In the genomic region with DNA sequence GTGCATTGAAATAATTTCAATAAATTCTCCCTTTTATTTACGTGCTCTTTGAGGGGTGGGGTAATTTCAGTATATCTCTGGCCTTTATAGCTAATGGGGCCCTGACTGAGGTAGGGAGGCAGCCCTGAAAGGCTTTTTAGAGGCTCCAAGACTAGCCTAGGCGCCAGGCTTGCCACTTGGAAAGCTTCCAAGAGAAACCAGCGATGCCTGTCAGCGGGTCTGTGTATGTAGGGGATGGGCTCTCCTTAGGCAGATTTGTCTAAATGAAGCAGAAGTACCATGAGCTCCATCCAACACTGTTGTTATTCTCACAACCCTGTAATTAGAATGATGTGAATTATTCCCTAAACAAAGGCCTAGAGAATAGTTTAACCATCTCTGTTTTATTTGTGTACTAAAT, we compare ENCODE assay signal across 16 cellular contexts.
DNase-seq lines count a peak whose midpoint lies in the region; ATAC-seq and TF ChIP-seq lines count a peak whose summit lies in the region.
"Had no signal": no experiment of that assay in that cellular context is flagged by ENCODE, and none has a peak within 500 bp of the region (broad histone marks: within the 10 kb centered on the region; RNA-seq: fewer than 3 reads in every experiment).

No MANE protein-coding gene starts in this region.

- H3K27me3 ChIP-seq in CD8-positive, alpha-beta memory T cell (ENCODE audit: insufficient read depth, low read length, poor library complexity, severe bottlenecking) = no peaks in the 10 kb centered on the region
- peaks cover 15% of the 10 kb centered on the region for H3K27me3 ChIP-seq in foreskin keratinocyte
- H3K27me3 ChIP-seq: Peyer's patch, right lobe of liver had no signal

- CTCF ChIA-PET in CD8-positive, alpha-beta memory T cell (lab: Charles Lee) = interaction anchor here (0.8 to 2.6 kb wide), 2 partner anchors 20 to 136 kb away, joined by 3 to 10 read pairs; no protein-coding TSS in a partner anchor

- H3K9me3 Mint-ChIP-seq in CD8-positive, alpha-beta memory T cell = no peaks in the 10 kb centered on the region
- H3K9me3 Mint-ChIP-seq in activated naive CD8-positive, alpha-beta T cell treated with anti-CD3 and anti-CD28 coated beads, Interleukin-2, amount 50 U/mL, for 24 hours = peaks cover 9% of the 10 kb centered on the region

- peaks cover 0 to 3% (median 2%) of the 10 kb centered on the region in 3 donors for H3K36me3 Mint-ChIP-seq in CD8-positive, alpha-beta memory T cell
- no peaks in the 10 kb centered on the region for H3K36me3 Mint-ChIP-seq in activated naive CD8-positive, alpha-beta T cell treated with anti-CD3 and anti-CD28 coated beads, Interleukin-2, amount 50 U/mL, for 24 hours (ENCODE audit: low read depth)

- no peak overlapping the region for H3K27ac ChIP-seq in CD8-positive, alpha-beta memory T cell (ENCODE audit: low read depth, low read length)
- no peak overlapping the region for H3K27ac ChIP-seq in foreskin keratinocyte
- H3K27ac ChIP-seq: Peyer's patch, right lobe of liver had no signal

- POLR2A ChIA-PET in CD8-positive, alpha-beta memory T cell (lab: Charles Lee) = no interaction called here

- no peak for ATAC-seq in activated naive CD8-positive, alpha-beta T cell treated with anti-CD3 and anti-CD28 coated beads, Interleukin-2, amount 50 U/mL, for 24 hours
- ATAC-seq in HG02973 (IDR thresholded peaks at IDR 0.05; ENCODE audit: unreplicated experiment) = no peak
- no peak for ATAC-seq in HG03095 (IDR thresholded peaks at IDR 0.05; ENCODE audit: unreplicated experiment)
- no peak for ATAC-seq in foreskin keratinocyte
- ATAC-seq: right lobe of liver had no signal

- H3K9me3 ChIP-seq in CD8-positive, alpha-beta memory T cell (ENCODE audit: low read length) = no peaks in the 10 kb centered on the region
- H3K9me3 ChIP-seq: Peyer's patch, right lobe of liver had no signal

- H3K36me3 ChIP-seq in CD8-positive, alpha-beta memory T cell (ENCODE audit: insufficient read depth, low read length) = no peaks in the 10 kb centered on the region
- H3K36me3 ChIP-seq: Peyer's patch, right lobe of liver had no signal

- peak overlapping the region; percentile 55 to 98 (median 94) for H3K27ac Mint-ChIP-seq in CD8-positive, alpha-beta memory T cell
- peak overlapping the region; percentile 57 for H3K27ac Mint-ChIP-seq in activated naive CD8-positive, alpha-beta T cell treated with anti-CD3 and anti-CD28 coated beads, Interleukin-2, amount 50 U/mL, for 24 hours

- TF ChIP-seq CTCF in foreskin keratinocyte (conservative IDR thresholded peaks at IDR 0.05) = no peak

- peaks cover 4% of the 10 kb centered on the region for H3K4me1 ChIP-seq in CD8-positive, alpha-beta memory T cell (ENCODE audit: insufficient read depth, low read length)
- H3K4me1 ChIP-seq in foreskin keratinocyte = no peaks in the 10 kb centered on the region
- H3K4me1 ChIP-seq: Peyer's patch, right lobe of liver had no signal

- peak overlapping the region in 2 of 7 donors; percentile 35 to 37 for H3K4me3 Mint-ChIP-seq in CD8-positive, alpha-beta memory T cell
- H3K4me3 Mint-ChIP-seq in activated naive CD8-positive, alpha-beta T cell treated with anti-CD3 and anti-CD28 coated beads, Interleukin-2, amount 50 U/mL, for 24 hours = no peak overlapping the region

- no peak for DNase-seq in CD8-positive, alpha-beta memory T cell
- peak; percentile 16 for DNase-seq in Jurkat, Clone E6-1 (ENCODE audit: low read depth, low spot score)
- peak; percentile 82 for DNase-seq in NCI-H2227 treated with DMSO at 0.1 percent for 48 hours (lab: John Stamatoyannopoulos, UW)
- DNase-seq in activated naive CD8-positive, alpha-beta T cell treated with anti-CD3 and anti-CD28 coated beads, Interleukin-2, amount 50 U/mL, for 24 hours = no peak
- DNase-seq in foreskin keratinocyte = no peak
- no peak for DNase-seq in AML-193 (lab: John Stamatoyannopoulos, UW)
- DNase-seq: activated naive CD4-positive, alpha-beta T cell treated with Interleukin-2 at 50 U/mL for 16 hours; H7; kidney glomerular epithelial cell; MM.1S; Peyer's patch; right lobe of liver; stimulated activated naive CD4-positive, alpha-beta T cell treated with Interleukin-2 at 50 U/mL for 16 hours; T1000 had no signal

- no peak overlapping the region for H3K4me3 ChIP-seq in CD8-positive, alpha-beta memory T cell (ENCODE audit: low read length)
- no peak overlapping the region for H3K4me3 ChIP-seq in Jurkat, Clone E6-1 (ENCODE audit: low read length)
- H3K4me3 ChIP-seq: Peyer's patch, right lobe of liver had no signal

- H3K27me3 Mint-ChIP-seq in CD8-positive, alpha-beta memory T cell = no peaks in the 10 kb centered on the region
- no peaks in the 10 kb centered on the region for H3K27me3 Mint-ChIP-seq in activated naive CD8-positive, alpha-beta T cell treated with anti-CD3 and anti-CD28 coated beads, Interleukin-2, amount 50 U/mL, for 24 hours

- H3K4me1 Mint-ChIP-seq in CD8-positive, alpha-beta memory T cell = peaks cover 52 to 56% (median 56%) of the 10 kb centered on the region in 3 donors
- H3K4me1 Mint-ChIP-seq in activated naive CD8-positive, alpha-beta T cell treated with anti-CD3 and anti-CD28 coated beads, Interleukin-2, amount 50 U/mL, for 24 hours = peaks cover 29% of the 10 kb centered on the region

Comparison
In these comparisons a context has a peak if more than half of its experiments do, and no peak if none do; other contexts are left out.
1. DNase-seq: peak in Jurkat, Clone E6-1 (single experiment) and NCI-H2227 treated with DMSO at 0.1 percent for 48 hours (single experiment); none in CD8-positive, alpha-beta memory T cell (0 of 5), activated naive CD8-positive, alpha-beta T cell treated with anti-CD3 and anti-CD28 coated beads, Interleukin-2, amount 50 U/mL, for 24 hours (single experiment), foreskin keratinocyte (0 of 2) and AML-193 (0 of 2).